Comparison of ENCODE assay signal across 2 cellular contexts in genomic region chr2:111522231-111522768, GRCh38.
TF ChIP-seq lines count a peak whose summit lies in the region.

No MANE protein-coding gene starts in this region.

TF ChIP-seq in WTC11, 78 proteins besides CTCF, POLR2A, EP300 and RAD21 (continued from another document):
- TF ChIP-seq AFF4 (CRISPR knock-in tag; IDR thresholded peaks at IDR 0.05; ENCODE audit: borderline replicate concordance) (no peak), ZNF425 (CRISPR knock-in tag; conservative IDR thresholded peaks at IDR 0.05) (no peak), ESRRA (CRISPR knock-in tag; IDR thresholded peaks at IDR 0.05; ENCODE audit: borderline replicate concordance) (no peak), HMGXB4 (CRISPR knock-in tag; IDR thresholded peaks at IDR 0.05) (no peak), ATF6 (CRISPR knock-in tag; IDR thresholded peaks at IDR 0.05) (no peak)
- TF ChIP-seq, protein P1, sequence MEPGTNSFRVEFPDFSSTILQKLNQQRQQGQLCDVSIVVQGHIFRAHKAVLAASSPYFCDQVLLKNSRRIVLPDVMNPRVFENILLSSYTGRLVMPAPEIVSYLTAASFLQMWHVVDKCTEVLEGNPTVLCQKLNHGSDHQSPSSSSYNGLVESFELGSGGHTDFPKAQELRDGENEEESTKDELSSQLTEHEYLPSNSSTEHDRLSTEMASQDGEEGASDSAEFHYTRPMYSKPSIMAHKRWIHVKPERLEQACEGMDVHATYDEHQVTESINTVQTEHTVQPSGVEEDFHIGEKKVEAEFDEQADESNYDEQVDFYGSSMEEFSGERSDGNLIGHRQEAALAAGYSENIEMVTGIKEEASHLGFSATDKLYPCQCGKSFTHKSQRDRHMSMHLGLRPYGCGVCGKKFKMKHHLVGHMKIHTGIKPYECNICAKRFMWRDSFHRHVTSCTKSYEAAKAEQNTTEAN (CRISPR knock-in tag; IDR thresholded peaks at IDR 0.05), result no peak

TF ChIP-seq in SK-N-SH, 30 proteins besides CTCF, POLR2A, EP300 and RAD21 (continued from another document):
- TF ChIP-seq USF2 (IDR thresholded peaks at IDR 0.05; ENCODE audit: borderline replicate concordance, low read depth, low read length), result no peak
TF ChIP-seq in SK-N-SH: peak in this region for 0.
